Comparison of ENCODE assay signal across 9 cellular contexts in the genomic region with DNA sequence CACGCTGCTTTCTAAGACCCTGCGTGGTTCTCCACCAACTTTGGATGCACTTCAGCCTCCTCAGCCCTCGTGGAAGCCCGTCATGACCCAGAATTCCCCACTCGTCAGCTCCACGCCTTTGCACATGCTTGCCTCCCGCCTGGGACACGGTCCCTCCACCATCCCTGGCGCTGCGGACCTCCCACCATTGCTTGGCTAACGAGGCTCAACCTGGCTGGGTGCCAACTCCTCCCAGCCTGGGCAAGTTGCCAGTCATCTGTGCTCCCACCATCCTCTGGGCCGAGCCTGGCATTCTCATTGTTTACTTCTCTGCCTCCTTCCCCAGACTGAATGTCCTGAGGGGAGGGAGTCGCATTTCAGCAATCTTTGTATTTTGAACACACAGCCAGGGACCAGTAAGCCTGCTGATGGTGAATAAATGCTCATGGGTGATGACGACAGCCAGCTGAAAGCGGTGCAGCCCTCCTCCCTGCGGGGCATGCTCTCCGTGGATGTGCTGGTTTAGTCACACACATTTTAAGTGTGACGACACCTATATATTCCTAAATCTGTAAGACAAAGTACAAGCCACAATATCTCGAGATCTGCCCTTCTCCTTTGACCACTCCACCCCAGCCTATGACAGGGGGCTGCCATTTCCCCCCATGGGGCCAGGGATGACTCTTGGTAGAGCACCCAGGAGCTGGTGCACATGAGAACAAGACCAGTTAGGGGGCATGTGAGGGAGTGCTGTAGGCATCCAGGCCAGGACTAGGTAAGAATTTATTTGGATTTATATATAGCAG. TPM values are rescaled to one million over a fixed set of nuclear protein-coding genes. Genes with fewer than 3 reads are reported as not detected.
DNase-seq lines count a peak whose midpoint lies in the region; ATAC-seq, FAIRE-seq and TF ChIP-seq lines count a peak whose summit lies in the region.
"Had no signal": no experiment of that assay in that cellular context is flagged by ENCODE, and none has a peak within 500 bp of the region (broad histone marks: within the 10 kb centered on the region; RNA-seq: fewer than 3 reads in every experiment).

No MANE protein-coding gene starts in this region.

- POLR2A ChIA-PET in endothelial cell of umbilical vein (lab: Charles Lee) = no interaction called here

- H3K9me1 ChIP-seq in endothelial cell of umbilical vein (replicated peaks; ENCODE audit: control insufficient read depth, extremely low read depth, insufficient read depth, low read length) = no peaks in the 10 kb centered on the region

- peaks cover 29% of the 10 kb centered on the region for H3K4me1 ChIP-seq in RWPE2 (ENCODE audit: insufficient read depth, poor library complexity, severe bottlenecking)
- H3K4me1 ChIP-seq in endothelial cell of umbilical vein (ENCODE audit: control insufficient read depth, extremely low read depth, insufficient read depth, low read length) = peaks cover 11% of the 10 kb centered on the region
- H3K4me1 ChIP-seq in uterus = peaks cover 4 to 6% of the 10 kb centered on the region in 2 donors

- intact Hi-C loops in endothelial cell of umbilical vein (cut with micrococcal nuclease) (loop anchor here (1.0 kb wide), 3 partner anchors 24 to 37 kb away; partner anchors contain the start of gene ANKRD33B), uterus (cut with DNase I; ENCODE audit: low total_unique reads) (no loop called here)

- H3K9me3 ChIP-seq in RWPE2 (ENCODE audit: severe bottlenecking) (no peaks in the 10 kb centered on the region), endothelial cell of umbilical vein (replicated peaks; ENCODE audit: control insufficient read depth, insufficient read depth, low read length) (no peaks in the 10 kb centered on the region), uterus (no peaks in the 10 kb centered on the region)

- H4K20me1 ChIP-seq in endothelial cell of umbilical vein (replicated peaks; ENCODE audit: control insufficient read depth, extremely low read depth, insufficient read depth, low read length) = no peaks in the 10 kb centered on the region

- H3K4me2 ChIP-seq in endothelial cell of umbilical vein (ENCODE audit: insufficient read depth, low read length) = peak overlapping the region; percentile 19

- H3K9ac ChIP-seq in endothelial cell of umbilical vein (replicated peaks; ENCODE audit: extremely low read depth, insufficient read depth, low read length) = no peak overlapping the region

- peaks cover 3% of the 10 kb centered on the region for H3K79me2 ChIP-seq in endothelial cell of umbilical vein (ENCODE audit: control insufficient read depth, insufficient read depth, low read length)

- H3K27ac ChIP-seq in RWPE2 (ENCODE audit: poor library complexity, severe bottlenecking) (peak overlapping the region; percentile 61), endothelial cell of umbilical vein (ENCODE audit: insufficient read depth, low read depth, low read length) (peak overlapping the region; percentile 39), uterus (peak overlapping the region; percentile 82 to 91)

- TF ChIP-seq POLR2A in GM12892 (IDR thresholded peaks at IDR 0.05; ENCODE audit: low read depth, low read length) = peak; percentile 32; the same call in 1 of the 2 replicates
- TF ChIP-seq POLR2A in endothelial cell of umbilical vein (IDR thresholded peaks at IDR 0.05; ENCODE audit: low read depth, low read length) = no peak
- TF ChIP-seq POLR2A in uterus (IDR thresholded peaks at IDR 0.05) = no peak

- H2AFZ ChIP-seq in endothelial cell of umbilical vein (ENCODE audit: low read depth, low read length) = peak overlapping the region; percentile 59

- H3K36me3 ChIP-seq in H7 (replicated peaks; ENCODE audit: control insufficient read depth, insufficient read depth, low read length) = no peaks in the 10 kb centered on the region
- no peaks in the 10 kb centered on the region for H3K36me3 ChIP-seq in RWPE2 (ENCODE audit: low read depth)
- H3K36me3 ChIP-seq in endothelial cell of umbilical vein (ENCODE audit: control insufficient read depth in 2 of 2, extremely low read depth in 1 of 2, insufficient read depth in 2 of 2, low read length in 2 of 2) = no peaks in the 10 kb centered on the region
- H3K36me3 ChIP-seq in uterus = no peaks in the 10 kb centered on the region

- CTCF ChIA-PET in endothelial cell of umbilical vein (lab: Charles Lee) = interaction anchor here (0.8 to 1.9 kb wide), 5 partner anchors 9 to 149 kb away, joined by 3 to 10 read pairs (median 6); no protein-coding TSS in a partner anchor

- H3K4me3 ChIP-seq in H7 (ENCODE audit: insufficient read depth, low read depth, low read length) (no peak overlapping the region), RWPE2 (ENCODE audit: severe bottlenecking) (no peak overlapping the region), endothelial cell of umbilical vein (replicated peaks in 1 of 3; ENCODE audit: insufficient read depth in 1 of 3, low read depth in 1 of 3, low read length in 3 of 3) (no peak overlapping the region), uterus (peak overlapping the region in 1 of 2 donors; percentile 5)

- no peak for TF ChIP-seq CTCF in RWPE2 (IDR thresholded peaks at IDR 0.05; ENCODE audit: poor library complexity, severe bottlenecking)
- no peak for TF ChIP-seq CTCF in endothelial cell of umbilical vein (IDR thresholded peaks at IDR 0.05; ENCODE audit: extremely low read depth in 1 of 2, insufficient read depth in 1 of 2, low read depth in 1 of 2, low read length in 2 of 2)
- no peak for TF ChIP-seq CTCF in uterus (IDR thresholded peaks at IDR 0.05)

- FAIRE-seq in GM12892 (lab: Jason Lieb, UNC) (peak; percentile 76), endothelial cell of umbilical vein (lab: Jason Lieb, UNC) (peak; percentile 96)
- FAIRE-seq: colon had no signal

- ATAC-seq in RWPE2 (ENCODE audit: low read depth) = peak; percentile 96

- dilution Hi-C loops in endothelial cell of umbilical vein (cut with MboI; ENCODE audit: extremely low pct_ligation_motif_present, low sequenced_read_pairs) = no loop called here

- no TSS peak for BruUV-seq in endothelial cell of umbilical vein (replicated peaks; lab: Mats Ljungman, UMichigan)

- no peak for DNase-seq in GM12892 (ENCODE audit: insufficient read length)
- peak; percentile 7 for DNase-seq in H7
- DNase-seq in LHCN-M2 (ENCODE audit: low read depth) = peak; percentile 84
- peak; percentile 93 for DNase-seq in RWPE2 (ENCODE audit: low spot score)
- peak; percentile 97 for DNase-seq in endothelial cell of umbilical vein (ENCODE audit: low read depth, low spot score)
- DNase-seq in middle frontal gyrus (ENCODE audit: extremely low spot score, low spot score) = peak; percentile 72
- peak; percentile 87 to 89 for DNase-seq in uterus
- no peak for DNase-seq in GM19240 (ENCODE audit: insufficient read length, low spot score)

- H3K27me3 ChIP-seq in H7 (ENCODE audit: control insufficient read depth, insufficient read depth, low read length) = no peaks in the 10 kb centered on the region
- no peaks in the 10 kb centered on the region for H3K27me3 ChIP-seq in RWPE2 (ENCODE audit: insufficient read depth, poor library complexity, severe bottlenecking)
- H3K27me3 ChIP-seq in endothelial cell of umbilical vein (ENCODE audit: control insufficient read depth in 2 of 2, insufficient read depth in 2 of 2, low read length in 2 of 2) = no peaks in the 10 kb centered on the region
- no peaks in the 10 kb centered on the region for H3K27me3 ChIP-seq in uterus

TF ChIP-seq in endothelial cell of umbilical vein, 7 proteins besides CTCF, POLR2A, EP300 and RAD21:
- TF ChIP-seq GATA2 (IDR thresholded peaks at IDR 0.05; ENCODE audit: insufficient read depth, insufficient read length, low read depth, low read length) (no peak), POLR2AphosphoS5 (IDR thresholded peaks at IDR 0.05; ENCODE audit: insufficient read depth, low read depth, low read length) (peak; percentile 65)
- TF ChIP-seq, protein P1, sequence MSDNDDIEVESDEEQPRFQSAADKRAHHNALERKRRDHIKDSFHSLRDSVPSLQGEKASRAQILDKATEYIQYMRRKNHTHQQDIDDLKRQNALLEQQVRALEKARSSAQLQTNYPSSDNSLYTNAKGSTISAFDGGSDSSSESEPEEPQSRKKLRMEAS (IDR thresholded peaks at IDR 0.05; ENCODE audit: insufficient read depth, insufficient read length) = peak; percentile 61

RNA-seq across cellular contexts. Expression of gene ANKRD33B, which starts 37.6 kb away (rescaled TPM):
- polyA plus RNA-seq in GM12892 (2012; ENCODE audit: missing spikeins) = 30.2 TPM
- 1.1 and 1.6 TPM in 2 replicates for total RNA-seq in H7 (2014; rRNA removed; shearing (Covaris generic))
- total RNA-seq in LHCN-M2 (2014; rRNA removed) = 0.06 and 0.46 TPM in 2 replicates
- polyA plus RNA-seq in LHCN-M2 (2012) = 0.47 TPM
- 4.4 and 5.4 TPM in 2 replicates for total RNA-seq in endothelial cell of umbilical vein
- 2.0 and 2.4 TPM in 2 replicates for polyA plus RNA-seq in endothelial cell of umbilical vein
- polyA plus RNA-seq in endothelial cell of umbilical vein (2011; cell fraction: cytosol; rRNA removed) = 1.8 and 2.0 TPM in 2 replicates
- 5.4 and 6.0 TPM in 2 replicates for polyA plus RNA-seq in endothelial cell of umbilical vein (2011; cell fraction: nucleus; rRNA removed)
- 3.8 and 4.0 TPM in 2 replicates for polyA plus RNA-seq in endothelial cell of umbilical vein (2012)
- 7.7 and 8.4 TPM in 2 replicates for polyA minus RNA-seq in endothelial cell of umbilical vein
- 8.7 TPM for polyA minus RNA-seq in endothelial cell of umbilical vein (2011; cell fraction: cytosol; rRNA and poly(A)+ RNA removed)
- polyA minus RNA-seq in endothelial cell of umbilical vein (2011; cell fraction: nucleus; rRNA and poly(A)+ RNA removed) = 6.5 and 8.6 TPM in 2 replicates
- total RNA-seq in uterus = 10 to 100 TPM in 1 of 4 donors, 1 to 10 TPM in 3; 2.1 to 24.1 (median 7.6) TPM

Comparison
In these comparisons a context has a peak if more than half of its experiments do, and no peak if none do; other contexts are left out.
1. DNase-seq: peak in H7 (single experiment), LHCN-M2 (single experiment), RWPE2 (single experiment), endothelial cell of umbilical vein (single experiment), middle frontal gyrus (single experiment) and uterus (2 of 2); none in GM12892 (single experiment) and GM19240 (single experiment).
2. Peak in every context shown above with its lines, with median percentiles within 50 percentile points of each other: H3K27ac ChIP-seq.